In the genomic region with DNA sequence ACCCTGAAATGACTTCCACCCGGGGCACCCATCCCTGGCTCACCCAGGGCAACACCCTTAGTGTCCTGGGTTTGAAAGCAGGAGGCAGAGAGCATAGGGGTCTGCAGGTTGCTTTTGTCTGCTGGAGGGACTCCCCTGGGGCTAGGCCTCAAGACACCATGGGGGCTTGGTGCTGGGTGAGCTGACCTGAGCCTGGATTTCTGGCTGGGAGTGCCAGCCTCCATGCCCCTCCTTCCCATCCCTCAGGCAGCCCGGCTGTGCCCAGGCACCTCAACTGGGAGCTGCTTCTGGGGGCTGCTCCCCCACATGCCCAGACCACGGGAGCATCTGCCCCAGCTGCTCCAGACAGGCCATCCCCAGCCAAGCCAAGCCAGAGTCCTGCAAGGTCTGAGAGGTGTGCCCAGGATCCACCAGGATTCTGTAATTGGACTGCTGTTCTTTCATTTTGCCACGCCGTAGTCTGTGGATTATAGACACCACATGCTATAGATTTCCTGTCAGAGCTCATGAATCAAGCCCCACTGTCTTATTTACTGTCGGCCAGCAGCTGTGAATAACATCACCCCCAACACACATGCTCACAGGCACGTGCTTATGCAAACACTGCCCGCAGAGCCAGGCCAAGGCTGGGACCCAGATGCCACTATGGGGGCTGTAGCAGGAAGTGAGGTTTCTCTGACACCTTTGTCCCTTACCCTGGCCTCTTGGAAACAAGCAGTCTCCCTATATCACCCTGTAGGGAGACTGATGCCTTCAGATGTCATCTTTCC, we compare ENCODE assay signal across 16 cellular contexts. TPM values are rescaled to one million over a fixed set of nuclear protein-coding genes. Genes with fewer than 3 reads are reported as not detected.
DNase-seq lines count a peak whose midpoint lies in the region; ATAC-seq and TF ChIP-seq lines count a peak whose summit lies in the region.
"Had no signal": no experiment of that assay in that cellular context is flagged by ENCODE, and none has a peak within 500 bp of the region (broad histone marks: within the 10 kb centered on the region; RNA-seq: fewer than 3 reads in every experiment).

No MANE protein-coding gene starts in this region.

- H3K36me3 ChIP-seq in effector memory CD4-positive, alpha-beta T cell (ENCODE audit: control insufficient read depth, insufficient read depth, low read length) = no peaks in the 10 kb centered on the region
- H3K36me3 ChIP-seq: pancreas, tibial nerve had no signal

- no peaks in the 10 kb centered on the region for H3K27me3 ChIP-seq in effector memory CD4-positive, alpha-beta T cell (replicated peaks; ENCODE audit: control insufficient read depth, insufficient read depth, low read length, poor library complexity, severe bottlenecking)
- H3K27me3 ChIP-seq: pancreas, tibial nerve had no signal

- DNase-seq in EL (peak; percentile 8), MV-4-11 (lab: John Stamatoyannopoulos, UW) (peak; percentile 60), SHP77 (lab: John Stamatoyannopoulos, UW) (peak; percentile 91 to 92), left kidney (ENCODE audit: low read depth, low spot score) (peak; percentile 45), natural killer cell (no peak)
- DNase-seq in effector memory CD4-positive, alpha-beta T cell = no peak
- DNase-seq: Calu3, left ventricle myocardium superior, NCI-H1105, pancreas had no signal

- no peak overlapping the region for H3K27ac ChIP-seq in effector memory CD4-positive, alpha-beta T cell (ENCODE audit: insufficient read depth, low read length, poor library complexity, severe bottlenecking)
- H3K27ac ChIP-seq: coronary artery, KMS-11, pancreas, tibial nerve had no signal

- ATAC-seq in GM18861 (IDR thresholded peaks at IDR 0.05; ENCODE audit: unreplicated experiment) (no peak), natural killer cell (no peak)
- ATAC-seq: left ventricle myocardium superior, pancreas had no signal

- H3K9me3 ChIP-seq in effector memory CD4-positive, alpha-beta T cell (ENCODE audit: control insufficient read depth, low read length) = no peaks in the 10 kb centered on the region
- H3K9me3 ChIP-seq: pancreas had no signal

- no peak for TF ChIP-seq CTCF in natural killer cell (IDR thresholded peaks at IDR 0.05)

- H3K4me3 ChIP-seq in effector memory CD4-positive, alpha-beta T cell (ENCODE audit: insufficient read depth, low read depth, low read length, poor library complexity, severe bottlenecking) = no peak overlapping the region
- H3K4me3 ChIP-seq: coronary artery, pancreas, tibial nerve had no signal

- no peak overlapping the region for H3K4me3 Mint-ChIP-seq in natural killer cell
- H3K4me3 Mint-ChIP-seq: activated naive CD4-positive, alpha-beta T cell treated with anti-CD3 and anti-CD28 coated beads, Interleukin-2, amount 50 U/mL, for 24 hours had no signal

- no peak overlapping the region for H3K27ac Mint-ChIP-seq in natural killer cell
- H3K27ac Mint-ChIP-seq: activated naive CD4-positive, alpha-beta T cell treated with anti-CD3 and anti-CD28 coated beads, Interleukin-2, amount 50 U/mL, for 24 hours had no signal

- no peaks in the 10 kb centered on the region for H3K9me3 Mint-ChIP-seq in natural killer cell
- H3K9me3 Mint-ChIP-seq: activated naive CD4-positive, alpha-beta T cell treated with anti-CD3 and anti-CD28 coated beads, Interleukin-2, amount 50 U/mL, for 24 hours had no signal

- intact Hi-C loops in natural killer cell (cut with micrococcal nuclease) = no loop called here

- H3K36me3 Mint-ChIP-seq in natural killer cell = no peaks in the 10 kb centered on the region
- H3K36me3 Mint-ChIP-seq: activated naive CD4-positive, alpha-beta T cell treated with anti-CD3 and anti-CD28 coated beads, Interleukin-2, amount 50 U/mL, for 24 hours had no signal

- peaks cover 15 to 17% of the 10 kb centered on the region in 2 donors for H3K27me3 Mint-ChIP-seq in natural killer cell (ENCODE audit: low read depth in 2 of 2)
- H3K27me3 Mint-ChIP-seq: activated naive CD4-positive, alpha-beta T cell treated with anti-CD3 and anti-CD28 coated beads, Interleukin-2, amount 50 U/mL, for 24 hours had no signal

- no peaks in the 10 kb centered on the region for H3K4me1 ChIP-seq in effector memory CD4-positive, alpha-beta T cell (ENCODE audit: control insufficient read depth, insufficient read depth, low read length, poor library complexity, severe bottlenecking)
- H3K4me1 ChIP-seq: pancreas had no signal

- H3K4me1 Mint-ChIP-seq in natural killer cell = no peaks in the 10 kb centered on the region
- H3K4me1 Mint-ChIP-seq: activated naive CD4-positive, alpha-beta T cell treated with anti-CD3 and anti-CD28 coated beads, Interleukin-2, amount 50 U/mL, for 24 hours had no signal

RNA-seq across cellular contexts. Expression of gene ESRRB, which starts 29.4 kb away (rescaled TPM):
- total RNA-seq in natural killer cell = 1 to 10 TPM in 1 of 3 donors, under 1 TPM in 1, not detected in 1; 0.45 to 1.3 TPM
- total RNA-seq: glomerular endothelial cell had no signal

Comparison
In these comparisons a context has a peak if more than half of its experiments do, and no peak if none do; other contexts are left out.
1. DNase-seq: peak in EL (single experiment), MV-4-11 (single experiment), SHP77 (2 of 2) and left kidney (single experiment); none in effector memory CD4-positive, alpha-beta T cell (0 of 3) and natural killer cell (single experiment).